8 cellular contexts compared by ENCODE assay signal in genomic region chr9:109641079-109641659, GRCh38.
DNase-seq lines count a peak whose midpoint lies in the region; ATAC-seq and TF ChIP-seq lines count a peak whose summit lies in the region.

No MANE protein-coding gene starts in this region.

- 6 to 10% (median 7%) methylated on average over 19 of the region's 19 CpGs for WGBS in psoas muscle, 3 donors

- H3K36me3 ChIP-seq in SJSA1 (no peaks in the 10 kb centered on the region), right atrium auricular region (no peaks in the 10 kb centered on the region), psoas muscle (ENCODE audit: insufficient read depth in 1 of 2, low read depth in 1 of 2) (no peaks in the 10 kb centered on the region)

- peak overlapping the region; percentile 54 for H3K4me3 Mint-ChIP-seq in Calu3 (ENCODE audit: low read depth, unreplicated experiment)
- no peak overlapping the region for H3K4me3 Mint-ChIP-seq in activated naive CD8-positive, alpha-beta T cell treated with anti-CD3 and anti-CD28 coated beads, Interleukin-2, amount 50 U/mL, for 24 hours

- H3K9me3 ChIP-seq in SJSA1 (replicated peaks) (no peaks in the 10 kb centered on the region), right atrium auricular region (peaks cover 0 to 3% of the 10 kb centered on the region in 2 donors), psoas muscle (no peaks in the 10 kb centered on the region)

- no peaks in the 10 kb centered on the region for H3K9me3 Mint-ChIP-seq in Calu3 (ENCODE audit: low read depth, unreplicated experiment)
- peaks cover 4% of the 10 kb centered on the region for H3K9me3 Mint-ChIP-seq in activated naive CD8-positive, alpha-beta T cell treated with anti-CD3 and anti-CD28 coated beads, Interleukin-2, amount 50 U/mL, for 24 hours

- no peak overlapping the region for H3K27ac ChIP-seq in SJSA1
- H3K27ac ChIP-seq in right atrium auricular region: no peak overlapping the region
- no peak overlapping the region for H3K27ac ChIP-seq in psoas muscle

- DNase-seq in Calu3 (no peak), SJSA1 (ENCODE audit: low read depth in 1 of 2, low spot score in 2 of 2) (no peak), right atrium auricular region (ENCODE audit: low spot score) (no peak), psoas muscle (no peak), activated T-cell treated with anti-CD3 and anti-CD28 coated beads for 4 hours (no peak), OCI-M2 (lab: John Stamatoyannopoulos, UW; ENCODE audit: unreplicated experiment) (no peak)
- DNase-seq in central memory CD4-positive, alpha-beta T cell: no peak
- no peak for DNase-seq in activated naive CD8-positive, alpha-beta T cell treated with anti-CD3 and anti-CD28 coated beads, Interleukin-2, amount 50 U/mL, for 24 hours

- H3K4me1 ChIP-seq in SJSA1 (replicated peaks) (peaks cover 15% of the 10 kb centered on the region), right atrium auricular region (peaks cover 0 to 19% of the 10 kb centered on the region in 2 donors), psoas muscle (peaks cover 6% of the 10 kb centered on the region)

- CTCF ChIA-PET in Calu3 (lab: Charles Lee): interaction anchor here (1.7 kb wide), 1 partner anchor 67 kb away, joined by 5 read pairs; no protein-coding TSS in a partner anchor

- no peaks in the 10 kb centered on the region for H3K4me1 Mint-ChIP-seq in Calu3 (ENCODE audit: low read depth, unreplicated experiment)
- H3K4me1 Mint-ChIP-seq in activated naive CD8-positive, alpha-beta T cell treated with anti-CD3 and anti-CD28 coated beads, Interleukin-2, amount 50 U/mL, for 24 hours: no peaks in the 10 kb centered on the region

- H3K27me3 ChIP-seq in SJSA1 (replicated peaks) (peaks cover 40% of the 10 kb centered on the region), right atrium auricular region (no peaks in the 10 kb centered on the region), psoas muscle (ENCODE audit: insufficient read depth in 3 of 3, low read length in 2 of 3) (peaks cover 0 to 54% (median 9%) of the 10 kb centered on the region in 3 donors)

- H3K4me3 ChIP-seq in SJSA1 (peak overlapping the region; percentile 28), right atrium auricular region (peak overlapping the region; percentile 42 to 61), psoas muscle (peak overlapping the region; percentile 55)

- no peak for TF ChIP-seq CTCF in Calu3 (IDR thresholded peaks at IDR 0.05; ENCODE audit: unreplicated experiment)
- TF ChIP-seq CTCF in right atrium auricular region (IDR thresholded peaks at IDR 0.05): no peak
- TF ChIP-seq CTCF in psoas muscle (IDR thresholded peaks at IDR 0.05): no peak

- no TSS peak for BruUV-seq in Calu3 (replicated peaks; lab: Mats Ljungman, UMichigan)

- intact Hi-C loops in Calu3 (cut with micrococcal nuclease; ENCODE audit: unreplicated experiment): no loop called here
- intact Hi-C loops in psoas muscle (cut with DNase I): no loop called here

- H3K36me3 Mint-ChIP-seq in Calu3 (ENCODE audit: insufficient read depth, unreplicated experiment): no peaks in the 10 kb centered on the region
- H3K36me3 Mint-ChIP-seq in activated naive CD8-positive, alpha-beta T cell treated with anti-CD3 and anti-CD28 coated beads, Interleukin-2, amount 50 U/mL, for 24 hours (ENCODE audit: low read depth): no peaks in the 10 kb centered on the region

- H3K27ac Mint-ChIP-seq in Calu3 (ENCODE audit: unreplicated experiment): no peak overlapping the region
- H3K27ac Mint-ChIP-seq in activated naive CD8-positive, alpha-beta T cell treated with anti-CD3 and anti-CD28 coated beads, Interleukin-2, amount 50 U/mL, for 24 hours: no peak overlapping the region

- peak in 2 of 4 donors; percentile 5 to 13 for ATAC-seq in psoas muscle
- no peak for ATAC-seq in activated naive CD8-positive, alpha-beta T cell treated with anti-CD3 and anti-CD28 coated beads, Interleukin-2, amount 50 U/mL, for 24 hours

- peaks cover 95% of the 10 kb centered on the region for H3K27me3 Mint-ChIP-seq in Calu3 (ENCODE audit: unreplicated experiment)
- peaks cover 40% of the 10 kb centered on the region for H3K27me3 Mint-ChIP-seq in activated naive CD8-positive, alpha-beta T cell treated with anti-CD3 and anti-CD28 coated beads, Interleukin-2, amount 50 U/mL, for 24 hours
